1 cellular context compared by ENCODE assay signal in the genomic region with DNA sequence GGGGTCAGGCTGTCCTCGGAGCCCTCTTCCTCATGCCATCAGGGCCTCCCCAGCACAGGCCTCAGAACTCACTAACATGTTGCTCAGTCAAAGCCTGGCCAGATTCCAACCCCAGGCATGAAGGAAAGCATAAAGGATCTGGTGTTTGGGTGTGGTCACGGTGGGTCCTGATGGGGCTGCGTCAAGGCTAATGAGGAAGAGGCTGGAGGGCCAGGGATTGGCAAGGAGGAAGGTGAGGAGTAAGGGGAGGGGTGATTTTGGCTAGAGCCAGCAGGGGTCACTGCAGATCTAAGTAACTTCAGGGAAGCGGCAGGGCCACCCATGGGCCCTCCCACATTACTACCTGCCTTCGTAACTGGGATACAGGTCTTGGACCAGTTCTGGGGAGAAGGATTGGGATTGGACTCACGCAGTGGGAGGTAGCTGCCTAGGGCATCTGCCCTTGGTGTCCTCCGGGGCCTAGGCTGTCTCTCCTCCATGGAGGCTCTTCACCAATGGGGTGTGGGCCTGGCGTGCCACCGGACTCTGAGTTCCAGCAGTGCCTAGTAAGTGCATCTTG.
TF ChIP-seq lines count a peak whose summit lies in the region.

No MANE protein-coding gene starts in this region.

TF ChIP-seq in K562, 482 proteins besides CTCF, POLR2A, EP300 and RAD21 (continued from another document and continues in another):
- TF ChIP-seq, protein P1, sequence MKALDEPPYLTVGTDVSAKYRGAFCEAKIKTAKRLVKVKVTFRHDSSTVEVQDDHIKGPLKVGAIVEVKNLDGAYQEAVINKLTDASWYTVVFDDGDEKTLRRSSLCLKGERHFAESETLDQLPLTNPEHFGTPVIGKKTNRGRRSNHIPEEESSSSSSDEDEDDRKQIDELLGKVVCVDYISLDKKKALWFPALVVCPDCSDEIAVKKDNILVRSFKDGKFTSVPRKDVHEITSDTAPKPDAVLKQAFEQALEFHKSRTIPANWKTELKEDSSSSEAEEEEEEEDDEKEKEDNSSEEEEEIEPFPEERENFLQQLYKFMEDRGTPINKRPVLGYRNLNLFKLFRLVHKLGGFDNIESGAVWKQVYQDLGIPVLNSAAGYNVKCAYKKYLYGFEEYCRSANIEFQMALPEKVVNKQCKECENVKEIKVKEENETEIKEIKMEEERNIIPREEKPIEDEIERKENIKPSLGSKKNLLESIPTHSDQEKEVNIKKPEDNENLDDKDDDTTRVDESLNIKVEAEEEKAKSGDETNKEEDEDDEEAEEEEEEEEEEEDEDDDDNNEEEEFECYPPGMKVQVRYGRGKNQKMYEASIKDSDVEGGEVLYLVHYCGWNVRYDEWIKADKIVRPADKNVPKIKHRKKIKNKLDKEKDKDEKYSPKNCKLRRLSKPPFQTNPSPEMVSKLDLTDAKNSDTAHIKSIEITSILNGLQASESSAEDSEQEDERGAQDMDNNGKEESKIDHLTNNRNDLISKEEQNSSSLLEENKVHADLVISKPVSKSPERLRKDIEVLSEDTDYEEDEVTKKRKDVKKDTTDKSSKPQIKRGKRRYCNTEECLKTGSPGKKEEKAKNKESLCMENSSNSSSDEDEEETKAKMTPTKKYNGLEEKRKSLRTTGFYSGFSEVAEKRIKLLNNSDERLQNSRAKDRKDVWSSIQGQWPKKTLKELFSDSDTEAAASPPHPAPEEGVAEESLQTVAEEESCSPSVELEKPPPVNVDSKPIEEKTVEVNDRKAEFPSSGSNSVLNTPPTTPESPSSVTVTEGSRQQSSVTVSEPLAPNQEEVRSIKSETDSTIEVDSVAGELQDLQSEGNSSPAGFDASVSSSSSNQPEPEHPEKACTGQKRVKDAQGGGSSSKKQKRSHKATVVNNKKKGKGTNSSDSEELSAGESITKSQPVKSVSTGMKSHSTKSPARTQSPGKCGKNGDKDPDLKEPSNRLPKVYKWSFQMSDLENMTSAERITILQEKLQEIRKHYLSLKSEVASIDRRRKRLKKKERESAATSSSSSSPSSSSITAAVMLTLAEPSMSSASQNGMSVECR (CRISPR knock-in tag; IDR thresholded peaks at IDR 0.05) = 0 out of 2 replicates have a peak, but pooled peaks have one; percentile 58
- 0 out of 2 replicates have a peak, but pooled peaks have one; percentile 25 for TF ChIP-seq CBFB (CRISPR knock-in tag; IDR thresholded peaks at IDR 0.05)
- no peak for TF ChIP-seq HDAC3 (IDR thresholded peaks at IDR 0.05; ENCODE audit: borderline replicate concordance, partially characterized antibody)
- peak; percentile 15; the same call in 1 of the 2 replicates for TF ChIP-seq RREB1 (CRISPR knock-in tag; IDR thresholded peaks at IDR 0.05)
- TF ChIP-seq TAL1 (IDR thresholded peaks at IDR 0.05) = no peak
- peak; percentile 51; the same call in 1 of the 2 replicates for TF ChIP-seq RB1 (IDR thresholded peaks at IDR 0.05; ENCODE audit: low read depth)
- no peak for TF ChIP-seq DACH1 (IDR thresholded peaks at IDR 0.05; ENCODE audit: partially characterized antibody)
- TF ChIP-seq, protein P2, sequence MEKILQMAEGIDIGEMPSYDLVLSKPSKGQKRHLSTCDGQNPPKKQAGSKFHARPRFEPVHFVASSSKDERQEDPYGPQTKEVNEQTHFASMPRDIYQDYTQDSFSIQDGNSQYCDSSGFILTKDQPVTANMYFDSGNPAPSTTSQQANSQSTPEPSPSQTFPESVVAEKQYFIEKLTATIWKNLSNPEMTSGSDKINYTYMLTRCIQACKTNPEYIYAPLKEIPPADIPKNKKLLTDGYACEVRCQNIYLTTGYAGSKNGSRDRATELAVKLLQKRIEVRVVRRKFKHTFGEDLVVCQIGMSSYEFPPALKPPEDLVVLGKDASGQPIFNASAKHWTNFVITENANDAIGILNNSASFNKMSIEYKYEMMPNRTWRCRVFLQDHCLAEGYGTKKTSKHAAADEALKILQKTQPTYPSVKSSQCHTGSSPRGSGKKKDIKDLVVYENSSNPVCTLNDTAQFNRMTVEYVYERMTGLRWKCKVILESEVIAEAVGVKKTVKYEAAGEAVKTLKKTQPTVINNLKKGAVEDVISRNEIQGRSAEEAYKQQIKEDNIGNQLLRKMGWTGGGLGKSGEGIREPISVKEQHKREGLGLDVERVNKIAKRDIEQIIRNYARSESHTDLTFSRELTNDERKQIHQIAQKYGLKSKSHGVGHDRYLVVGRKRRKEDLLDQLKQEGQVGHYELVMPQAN (IDR thresholded peaks at IDR 0.05; ENCODE audit: borderline replicate concordance) = no peak
- TF ChIP-seq DDX20 (tag; IDR thresholded peaks at IDR 0.05; ENCODE audit: low read depth) = no peak
- peak in 1 of 2 experiments; percentile 30; a peak in 1 of 4 replicates for TF ChIP-seq TBL1XR1 (IDR thresholded peaks at IDR 0.05; ENCODE audit: low read length in 2 of 2)
- no peak for TF ChIP-seq NR2F6 (CRISPR knock-in tag; IDR thresholded peaks at IDR 0.05)
- TF ChIP-seq FOXO4 (CRISPR knock-in tag; IDR thresholded peaks at IDR 0.05) = peak; percentile 38; the same call in 1 of the 2 replicates
- peak; percentile 60 for TF ChIP-seq VEZF1 (CRISPR knock-in tag; IDR thresholded peaks at IDR 0.05)
- TF ChIP-seq ZBTB7A (IDR thresholded peaks at IDR 0.05; ENCODE audit: borderline replicate concordance, control insufficient read depth, low read depth, low read length) = peak; percentile 37; the same call in 1 of the 2 replicates
- TF ChIP-seq YY1 (IDR thresholded peaks at IDR 0.05; ENCODE audit: borderline replicate concordance in 1 of 3, control insufficient read depth in 1 of 3, extremely low read depth in 1 of 3, insufficient read depth in 3 of 3, insufficient read length in 1 of 3, insufficient replicate concordance in 2 of 3, low read depth in 1 of 3, low read length in 2 of 3) = no peak
- TF ChIP-seq ILK (tag; IDR thresholded peaks at IDR 0.05; ENCODE audit: borderline replicate concordance, low read depth) = no peak
- peak; percentile 80 for TF ChIP-seq BRD9 (IDR thresholded peaks at IDR 0.05; ENCODE audit: low read depth, partially characterized antibody)
- no peak for TF ChIP-seq ZNF445 (CRISPR knock-in tag; IDR thresholded peaks at IDR 0.05; ENCODE audit: low read depth)
- TF ChIP-seq SIN3B (IDR thresholded peaks at IDR 0.05; ENCODE audit: low read depth) = no peak
- TF ChIP-seq CBX3 (IDR thresholded peaks at IDR 0.05; ENCODE audit: borderline replicate concordance in 1 of 2, low read length in 2 of 2) = peak in 1 of 2 experiments; percentile 46; a peak in 1 of 3 replicates
- TF ChIP-seq MAZ (CRISPR knock-in tag; conservative IDR thresholded peaks at IDR 0.05 in 1 of 2, IDR thresholded peaks at IDR 0.05 in 1 of 2) = peak; percentile 53 to 81
- 0 out of 2 replicates have a peak, but pooled peaks have one; percentile 22 for TF ChIP-seq CBX5 (IDR thresholded peaks at IDR 0.05; ENCODE audit: borderline replicate concordance, low read depth)
- TF ChIP-seq SRF (CRISPR knock-in tag; IDR thresholded peaks at IDR 0.05) = 0 out of 4 replicates have a peak, but pooled peaks of 1 of the 2 experiments have one; percentile 39
- TF ChIP-seq HSF4 (CRISPR knock-in tag; IDR thresholded peaks at IDR 0.05; ENCODE audit: borderline replicate concordance) = no peak
- TF ChIP-seq, protein P3, sequence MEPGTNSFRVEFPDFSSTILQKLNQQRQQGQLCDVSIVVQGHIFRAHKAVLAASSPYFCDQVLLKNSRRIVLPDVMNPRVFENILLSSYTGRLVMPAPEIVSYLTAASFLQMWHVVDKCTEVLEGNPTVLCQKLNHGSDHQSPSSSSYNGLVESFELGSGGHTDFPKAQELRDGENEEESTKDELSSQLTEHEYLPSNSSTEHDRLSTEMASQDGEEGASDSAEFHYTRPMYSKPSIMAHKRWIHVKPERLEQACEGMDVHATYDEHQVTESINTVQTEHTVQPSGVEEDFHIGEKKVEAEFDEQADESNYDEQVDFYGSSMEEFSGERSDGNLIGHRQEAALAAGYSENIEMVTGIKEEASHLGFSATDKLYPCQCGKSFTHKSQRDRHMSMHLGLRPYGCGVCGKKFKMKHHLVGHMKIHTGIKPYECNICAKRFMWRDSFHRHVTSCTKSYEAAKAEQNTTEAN (CRISPR knock-in tag; IDR thresholded peaks at IDR 0.05) = peak; percentile 38; the same call in 1 of the 2 replicates
- peak; percentile 33; the same call in 1 of the 2 replicates for TF ChIP-seq ZNF24 (IDR thresholded peaks at IDR 0.05)
- peak in 1 of 2 experiments; percentile 43; a peak in 1 of 4 replicates for TF ChIP-seq KDM4B (IDR thresholded peaks at IDR 0.05; ENCODE audit: borderline replicate concordance in 2 of 2, low read depth in 1 of 2)
- TF ChIP-seq THRB (CRISPR knock-in tag; conservative IDR thresholded peaks at IDR 0.05) = 0 out of 2 replicates have a peak, but pooled peaks have one; percentile 57
- TF ChIP-seq HDGF (IDR thresholded peaks at IDR 0.05) = peak; percentile 96
- no peak for TF ChIP-seq POLR2H (tag; IDR thresholded peaks at IDR 0.05; ENCODE audit: low read depth)
- TF ChIP-seq RBM39 (optimal IDR thresholded peaks at IDR 0.05; ENCODE audit: low read depth, low read length) = no peak
- TF ChIP-seq SMARCA4 (IDR thresholded peaks at IDR 0.05) = 0 out of 2 replicates have a peak, but pooled peaks have one; percentile 20
- no peak for TF ChIP-seq MEF2D (tag; conservative IDR thresholded peaks at IDR 0.05; ENCODE audit: low read depth)
- peak; percentile 61 for TF ChIP-seq ATF7 (IDR thresholded peaks at IDR 0.05)
- peak; percentile 43; the same call in 1 of the 2 replicates for TF ChIP-seq L3MBTL2 (IDR thresholded peaks at IDR 0.05)
- peak in 1 of 2 experiments; percentile 92; a peak in 2 of 4 replicates for TF ChIP-seq RCOR1 (IDR thresholded peaks at IDR 0.05; ENCODE audit: borderline replicate concordance in 1 of 2, low read depth in 2 of 2, low read length in 2 of 2)
- TF ChIP-seq ZNF263 (CRISPR knock-in tag; IDR thresholded peaks at IDR 0.05; ENCODE audit: borderline replicate concordance) = peak; percentile 78; the same call in 1 of the 2 replicates
- no peak for TF ChIP-seq MIER1 (IDR thresholded peaks at IDR 0.05; ENCODE audit: low read depth)
- no peak for TF ChIP-seq NR3C1 (CRISPR knock-in tag; IDR thresholded peaks at IDR 0.05)
